Comparison of ENCODE assay signal across 8 cellular contexts in genomic region chr13:98569494-98570351, GRCh38. TPM values are rescaled to one million over a fixed set of nuclear protein-coding genes. Genes with fewer than 3 reads are reported as not detected.
DNase-seq lines count a peak whose midpoint lies in the region; ATAC-seq and TF ChIP-seq lines count a peak whose summit lies in the region.
"Not testable (repeated sequence)": the region's sequence is repeated elsewhere in the genome, so short reads cannot be mapped to it uniquely, and the experiment has no call there.

No MANE protein-coding gene starts in this region.

- H3K27me3 Mint-ChIP-seq in T-helper 17 cell; activated naive CD8-positive, alpha-beta T cell: not testable (repeated sequence)

- DNase-seq in ELR (ENCODE audit: low read depth): peak; percentile 90
- peak; percentile 88 for DNase-seq in MV-4-11 (lab: John Stamatoyannopoulos, UW)
- not testable (repeated sequence) for DNase-seq in T-helper 17 cell; esophagus squamous epithelium (lab: John Stamatoyannopoulos, UW); vagina (ENCODE audit: extremely low spot score in 2 of 2)
- DNase-seq in right lobe of liver: peak; percentile 63 to 84 (median 77)
- peak; percentile 89 for DNase-seq in renal cortical epithelial cell (ENCODE audit: low read depth)

- not testable (repeated sequence) for H3K9me3 ChIP-seq in T-helper 17 cell (ENCODE audit: control insufficient read depth, low read length, poor library complexity, severe bottlenecking); esophagus squamous epithelium; right lobe of liver; vagina

- H3K27ac ChIP-seq in esophagus squamous epithelium (peak overlapping the region; percentile 69 to 96 (median 83)), right lobe of liver (peak overlapping the region; percentile 66 to 81 (median 79)), vagina (peak overlapping the region; percentile 99)

- TF ChIP-seq CTCF in esophagus squamous epithelium (IDR thresholded peaks at IDR 0.05); right lobe of liver (IDR thresholded peaks at IDR 0.05); vagina (IDR thresholded peaks at IDR 0.05): not testable (repeated sequence)

- H3K4me1 Mint-ChIP-seq in T-helper 17 cell: peaks cover 86% of the 10 kb centered on the region
- peaks cover 95% of the 10 kb centered on the region for H3K4me1 Mint-ChIP-seq in activated naive CD8-positive, alpha-beta T cell (ENCODE audit: low read depth)

- H3K36me3 ChIP-seq in esophagus squamous epithelium, right lobe of liver, vagina: not testable (repeated sequence)

- 66 to 68% methylated on average over 17 of the region's 17 CpGs for WGBS in esophagus squamous epithelium, 2 donors
- 36% methylated on average over 14 of the region's 17 CpGs for WGBS in right lobe of liver (ENCODE audit: insufficient coverage, low coverage, low lambda C conversion rate, missing lambda C conversion rate)

- H3K9me3 Mint-ChIP-seq in activated naive CD8-positive, alpha-beta T cell (ENCODE audit: low read depth): not testable (repeated sequence)

- peak overlapping the region in 1 of 4 donors; percentile 40 for H3K4me3 ChIP-seq in esophagus squamous epithelium
- H3K4me3 ChIP-seq in right lobe of liver, vagina: not testable (repeated sequence)

- not testable (repeated sequence) for ATAC-seq in T-helper 17 cell
- ATAC-seq in right lobe of liver: peak; percentile 65 to 88 (median 76)

- not testable (repeated sequence) for TF ChIP-seq POLR2A in esophagus squamous epithelium (IDR thresholded peaks at IDR 0.05); right lobe of liver (IDR thresholded peaks at IDR 0.05); vagina (IDR thresholded peaks at IDR 0.05)

- peak overlapping the region; percentile 99 for H3K27ac Mint-ChIP-seq in T-helper 17 cell
- peak overlapping the region; percentile 93 for H3K27ac Mint-ChIP-seq in activated naive CD8-positive, alpha-beta T cell

- not testable (repeated sequence) for H3K36me3 Mint-ChIP-seq in T-helper 17 cell (ENCODE audit: low read depth); activated naive CD8-positive, alpha-beta T cell

- H3K4me3 Mint-ChIP-seq in T-helper 17 cell: peak overlapping the region; percentile 95
- peak overlapping the region; percentile 95 for H3K4me3 Mint-ChIP-seq in activated naive CD8-positive, alpha-beta T cell

- H3K4me1 ChIP-seq in esophagus squamous epithelium (peaks cover 62 to 100% (median 79%) of the 10 kb centered on the region in 3 donors), right lobe of liver (peaks cover 0 to 80% (median 36%) of the 10 kb centered on the region in 4 donors), vagina (peaks cover 100% of the 10 kb centered on the region)

- intact Hi-C loops in esophagus squamous epithelium (cut with DNase I): not testable (repeated sequence)
- intact Hi-C loops in right lobe of liver (cut with DNase I) (loop anchor here in 1 of 2 donors (10.0 kb wide), 2 partner anchors 85 kb away; no protein-coding TSS in a partner anchor), vagina (cut with DNase I) (loop anchor here (10.0 kb wide), 1 partner anchor 85 kb away; no protein-coding TSS in a partner anchor)

- not testable (repeated sequence) for H3K27me3 ChIP-seq in esophagus squamous epithelium, right lobe of liver, vagina

RNA-seq across cellular contexts. Expression of gene STK24, which starts 7.2 kb away (rescaled TPM):
- 100 to 1,000 TPM; 134 to 163 TPM for total RNA-seq in T-helper 17 cell
- 100 to 1,000 TPM; 119 to 156 (median 130) TPM for total RNA-seq in esophagus squamous epithelium
- total RNA-seq in right lobe of liver: 10 to 100 TPM; 14.8 to 40.8 (median 28.6) TPM
- total RNA-seq in renal cortical epithelial cell: 82.0 and 86.3 TPM in 2 replicates
- total RNA-seq in vagina: 82.5 TPM
